Comparison of ENCODE assay signal across 26 cellular contexts in genomic region chr1:9356829-9357466, GRCh38.
"Had no signal": no experiment of that assay in that cellular context is flagged by ENCODE, and none has a peak within 500 bp of the region (broad histone marks: within the 10 kb centered on the region; RNA-seq: fewer than 3 reads in every experiment).

No MANE protein-coding gene starts in this region.

- ATAC-seq: effector memory CD8-positive, alpha-beta T cell; heart left ventricle; left cardiac atrium; left lung; naive thymus-derived CD4-positive, alpha-beta T cell; psoas muscle; right cardiac atrium; stimulated activated effector memory CD8-positive, alpha-beta T cell treated with anti-CD3 and anti-CD28 coated beads, Interleukin-12 subunit alpha, Interleukin-12 subunit beta, amount 100 ng/mL, for 72 hours; stimulated activated naive CD8-positive, alpha-beta T cell treated with anti-CD3 and anti-CD28 coated beads, Interleukin-15, Interleukin-2, amounts not matched to agents 100 U/mL and 50 U/mL, for 24 hours had no signal

- H3K4me3 Mint-ChIP-seq: effector memory CD8-positive, alpha-beta T cell; mesothelial cell of epicardium; naive thymus-derived CD4-positive, alpha-beta T cell; stimulated activated effector memory CD8-positive, alpha-beta T cell treated with anti-CD3 and anti-CD28 coated beads, Interleukin-12 subunit alpha, Interleukin-12 subunit beta, amount 100 ng/mL, for 72 hours had no signal

- H3K36me3 Mint-ChIP-seq: stimulated activated effector memory CD8-positive, alpha-beta T cell treated with anti-CD3 and anti-CD28 coated beads, Interleukin-12 subunit alpha, Interleukin-12 subunit beta, amount 100 ng/mL, for 72 hours had no signal

- H3K9me3 Mint-ChIP-seq: effector memory CD8-positive, alpha-beta T cell; mesothelial cell of epicardium had no signal

- DNase-seq: dermis blood vessel endothelial cell; effector memory CD8-positive, alpha-beta T cell; heart left ventricle; hippocampal formation; left cardiac atrium; mesenchymal stem cell; naive thymus-derived CD4-positive, alpha-beta T cell; occipital lobe; ovary; posterior cingulate gyrus; psoas muscle; sigmoid colon; stimulated activated CD4-positive, alpha-beta T cell treated with anti-CD3 and anti-CD28 coated beads, Interleukin-2, amount 100 ng/mL, for 24 hours; stimulated activated CD4-positive, alpha-beta T cell treated with anti-CD3 and anti-CD28 coated beads, Interleukin-4, amount 100 ng/mL, for 24 hours; stimulated activated naive CD8-positive, alpha-beta T cell treated with anti-CD3 and anti-CD28 coated beads, Interleukin-15, Interleukin-2, amounts not matched to agents 100 U/mL and 50 U/mL, for 24 hours; transverse colon had no signal

- H3K4me1 Mint-ChIP-seq: stimulated activated effector memory CD8-positive, alpha-beta T cell treated with anti-CD3 and anti-CD28 coated beads, Interleukin-12 subunit alpha, Interleukin-12 subunit beta, amount 100 ng/mL, for 72 hours had no signal

- H3K4me3 ChIP-seq: coronary artery, heart left ventricle, left lung, ovary, psoas muscle, sigmoid colon, thoracic aorta, transverse colon, vagina had no signal

- FAIRE-seq: endometrium, frontal cortex, islet of Langerhans had no signal

- H3K27me3 Mint-ChIP-seq: effector memory CD8-positive, alpha-beta T cell; naive thymus-derived CD4-positive, alpha-beta T cell had no signal

- H3K27ac Mint-ChIP-seq: effector memory CD8-positive, alpha-beta T cell; mesothelial cell of epicardium; stimulated activated effector memory CD8-positive, alpha-beta T cell treated with anti-CD3 and anti-CD28 coated beads, Interleukin-12 subunit alpha, Interleukin-12 subunit beta, amount 100 ng/mL, for 72 hours had no signal

- H3K36me3 ChIP-seq: ovary had no signal

- H3K27ac ChIP-seq: heart left ventricle, left lung, ovary, psoas muscle, thoracic aorta, transverse colon, vagina had no signal

- H3K27me3 ChIP-seq: heart left ventricle, left lung, ovary, sigmoid colon, transverse colon, vagina had no signal

- H3K9me3 ChIP-seq: heart left ventricle, left lung, ovary, psoas muscle, sigmoid colon, thoracic aorta, transverse colon, vagina had no signal
